Comparison of ENCODE assay signal across 21 cellular contexts in genomic region chr6:80382796-80383195, GRCh38.
DNase-seq lines count a peak whose midpoint lies in the region; ATAC-seq and TF ChIP-seq lines count a peak whose summit lies in the region.
"Had no signal": no experiment of that assay in that cellular context is flagged by ENCODE, and none has a peak within 500 bp of the region (broad histone marks: within the 10 kb centered on the region; RNA-seq: fewer than 3 reads in every experiment).

No MANE protein-coding gene starts in this region.

- BruUV-seq in IMR-90 (replicated peaks; lab: Mats Ljungman, UMichigan): no TSS peak

- dilution Hi-C loops in IMR-90 (cut with HindIII; ENCODE audit: low sequenced_read_pairs, unreplicated experiment): no loop called here

- no peak overlapping the region for H3K4ac ChIP-seq in IMR-90 (ENCODE audit: low read depth, low read length)

- no peak overlapping the region for H3K4me2 ChIP-seq in IMR-90 (ENCODE audit: low read depth, low read length)
- H3K4me2 ChIP-seq: GM23338, PC-9 had no signal

- no peak overlapping the region for H3K27ac ChIP-seq in IMR-90 (ENCODE audit: insufficient read depth, low read length)
- no peak overlapping the region for H3K27ac ChIP-seq in uterus
- H3K27ac ChIP-seq: colonic mucosa, PC-9 had no signal

- H4K5ac ChIP-seq in IMR-90 (ENCODE audit: low read depth, low read length): no peak overlapping the region

- in situ Hi-C loops in IMR-90 (cut with MboI; ENCODE audit: low sequenced_read_pairs): no loop called here

- WGBS in IMR-90 (ENCODE audit: extremely low coverage in 2 of 2, insufficient read length in 1 of 2), 2 experiments: no CpG with 5 or more reads among the region's 1 CpG

- H3K9me1 ChIP-seq in IMR-90 (ENCODE audit: insufficient read depth, low read length): no peaks in the 10 kb centered on the region

- no peak for TF ChIP-seq RAD21 in IMR-90 (IDR thresholded peaks at IDR 0.05; ENCODE audit: low read length)

- CTCF ChIA-PET in IMR-90 (lab: Yijun Ruan, JAX): interaction anchor here (1.0 kb wide), 1 partner anchor 23 kb away, joined by 3 read pairs; no protein-coding TSS in a partner anchor

- H3K18ac ChIP-seq in IMR-90 (ENCODE audit: low read depth, low read length): no peak overlapping the region; the same call in 1 of the 2 replicates

- H3K79me1 ChIP-seq in IMR-90 (ENCODE audit: low read depth in 1 of 2, low read length in 2 of 2): no peaks in the 10 kb centered on the region

- intact Hi-C loops in IMR-90 (cut with micrococcal nuclease): no loop called here
- intact Hi-C loops in uterus (cut with DNase I; ENCODE audit: low total_unique reads): no loop called here

- H2BK20ac ChIP-seq in IMR-90 (ENCODE audit: low read depth, low read length): no peak overlapping the region

- ATAC-seq in IMR-90 (ENCODE audit: low read depth) (no peak), HG03439 (IDR thresholded peaks at IDR 0.05; ENCODE audit: unreplicated experiment) (no peak)
- ATAC-seq: GM23338; natural killer cell treated with Interleukin-12 subunit alpha and Interleukin-12 subunit beta and Interleukin-15 and Interleukin-18, amount 100 ng/mL, for 72 hours had no signal

- no peak overlapping the region for H3K23ac ChIP-seq in IMR-90 (ENCODE audit: low read depth, low read length)

- H4K20me1 ChIP-seq in IMR-90 (ENCODE audit: insufficient read depth, low read length): no peaks in the 10 kb centered on the region

- H3K56ac ChIP-seq in IMR-90 (ENCODE audit: extremely low read depth, insufficient read depth, low read length): no peak overlapping the region

- no peak overlapping the region for H4K8ac ChIP-seq in IMR-90 (ENCODE audit: low read depth in 2 of 2, low read length in 2 of 2)

- H2BK5ac ChIP-seq in IMR-90 (ENCODE audit: low read depth, low read length, poor library complexity, severe bottlenecking): no peak overlapping the region

- H3K4me3 ChIP-seq in BE2C (ENCODE audit: low read depth, low read length): no peak overlapping the region
- no peak overlapping the region for H3K4me3 ChIP-seq in IMR-90 (ENCODE audit: insufficient read depth, low read depth, low read length)
- no peak overlapping the region for H3K4me3 ChIP-seq in cardiac fibroblast (replicated peaks in 1 of 2; ENCODE audit: low read depth in 2 of 2, low read length in 2 of 2)
- H3K4me3 ChIP-seq in uterus: no peak overlapping the region
- H3K4me3 ChIP-seq: colonic mucosa, GM23338, PC-9 had no signal

- no peaks in the 10 kb centered on the region for H3K27me3 ChIP-seq in BE2C
- H3K27me3 ChIP-seq in IMR-90 (ENCODE audit: control insufficient read depth, insufficient read depth, low read length): no peaks in the 10 kb centered on the region
- no peaks in the 10 kb centered on the region for H3K27me3 ChIP-seq in uterus
- H3K27me3 ChIP-seq: colonic mucosa had no signal

- H3K9ac ChIP-seq in IMR-90 (ENCODE audit: low read depth, low read length): no peak overlapping the region

- no peak overlapping the region for H2AK9ac ChIP-seq in IMR-90 (replicated peaks; ENCODE audit: low read depth, low read length, poor library complexity)

- H3K4me1 ChIP-seq in BE2C (peaks cover 14% of the 10 kb centered on the region), IMR-90 (ENCODE audit: control insufficient read depth, insufficient read depth, low read length) (no peaks in the 10 kb centered on the region), uterus (no peaks in the 10 kb centered on the region)
- H3K4me1 ChIP-seq: colonic mucosa had no signal

- H3K9me3 ChIP-seq in BE2C (no peaks in the 10 kb centered on the region), IMR-90 (ENCODE audit: control insufficient read depth, insufficient read depth, low read length) (no peaks in the 10 kb centered on the region), uterus (no peaks in the 10 kb centered on the region)
- H3K9me3 ChIP-seq: colonic mucosa had no signal

- no peak overlapping the region for H2AK5ac ChIP-seq in IMR-90 (ENCODE audit: low read depth, low read length)

- H3K14ac ChIP-seq in IMR-90 (replicated peaks; ENCODE audit: low read depth, low read length): 0 out of 2 replicates have a peak overlapping the region, but pooled peaks have one; percentile 72

- no peak overlapping the region for H2BK120ac ChIP-seq in IMR-90 (ENCODE audit: low read depth, low read length)

- no peak overlapping the region for H2BK15ac ChIP-seq in IMR-90 (ENCODE audit: low read depth, low read length)

- H2AFZ ChIP-seq in IMR-90 (replicated peaks; ENCODE audit: low read length, poor library complexity): no peak overlapping the region
- H2AFZ ChIP-seq: GM23338, PC-9 had no signal

- no peak for TF ChIP-seq CTCF in BE2C (IDR thresholded peaks at IDR 0.05; ENCODE audit: low read depth, low read length)
- TF ChIP-seq CTCF in IMR-90 (conservative IDR thresholded peaks at IDR 0.05; ENCODE audit: low read depth, low read length): no peak
- TF ChIP-seq CTCF in cardiac fibroblast (IDR thresholded peaks at IDR 0.05; ENCODE audit: low read depth, low read length): no peak
- TF ChIP-seq CTCF in uterus (IDR thresholded peaks at IDR 0.05): no peak

- DNase-seq in BE2C (peak; percentile 33), IMR-90 (peak; percentile 49), cardiac fibroblast (ENCODE audit: low read depth in 2 of 2) (peak; percentile 55 to 68), lung microvascular endothelial cell (ENCODE audit: low read depth in 2 of 2) (peak; percentile 27 to 71), uterus (no peak), C1 segment of cervical spinal cord (lab: John Stamatoyannopoulos, UW) (no peak)
- no peak for DNase-seq in stimulated activated naive CD4-positive, alpha-beta T cell treated with Interleukin-2 at 50 U/mL for 16 hours (lab: John Stamatoyannopoulos, UW)
- DNase-seq: activated B cell treated with CpG ODN at 0.5 μM for 24 hours; activated CD4-positive, alpha-beta memory T cell treated with anti-CD3 and anti-CD28 coated beads for 36 hours; activated naive CD4-positive, alpha-beta T cell treated with Interleukin-2 at 50 U/mL for 16 hours; anterior cingulate cortex; colonic mucosa; NCI-H1436 treated with DMSO at 0.1 percent for 48 hours; NCI-H82; PC-9; small intestine; stimulated activated CD4-positive, alpha-beta T cell treated with anti-CD3 and anti-CD28 coated beads, Interleukin-4, amount 100 ng/mL, for 24 hours; T-helper 2 cell had no signal

- POLR2A ChIA-PET in IMR-90 (lab: Charles Lee; ENCODE audit: unreplicated experiment): no interaction called here

- TF ChIP-seq POLR2A in IMR-90 (IDR thresholded peaks at IDR 0.05; ENCODE audit: low read depth, low read length) (no peak), uterus (IDR thresholded peaks at IDR 0.05) (no peak)

- H4K91ac ChIP-seq in IMR-90 (ENCODE audit: insufficient read depth, low read depth, low read length): no peak overlapping the region

- H3K36me3 ChIP-seq in BE2C (no peaks in the 10 kb centered on the region), IMR-90 (ENCODE audit: control insufficient read depth, insufficient read depth, low read length) (no peaks in the 10 kb centered on the region), uterus (no peaks in the 10 kb centered on the region)
- H3K36me3 ChIP-seq: colonic mucosa had no signal

TF ChIP-seq in IMR-90, 13 proteins besides CTCF, POLR2A, EP300 and RAD21:
- TF ChIP-seq RCOR1 (IDR thresholded peaks at IDR 0.05; ENCODE audit: insufficient replicate concordance, low read length) (no peak), MAFK (IDR thresholded peaks at IDR 0.05; ENCODE audit: low read depth, low read length) (peak; percentile 13; the same call in 1 of the 2 replicates), MAZ (IDR thresholded peaks at IDR 0.05; ENCODE audit: borderline replicate concordance, low read depth, low read length) (no peak), SMC3 (IDR thresholded peaks at IDR 0.05; ENCODE audit: low read depth, low read length) (no peak), CEBPB (IDR thresholded peaks at IDR 0.05; ENCODE audit: low read depth, low read length) (no peak), FOS (IDR thresholded peaks at IDR 0.05; ENCODE audit: low read depth, low read length) (no peak), MXI1 (IDR thresholded peaks at IDR 0.05; ENCODE audit: borderline replicate concordance, low read depth, low read length) (no peak)

Comparison
In these comparisons a context has a peak if more than half of its experiments do, and no peak if none do; other contexts are left out.
1. DNase-seq: peak in BE2C (single experiment), IMR-90 (single experiment), cardiac fibroblast (2 of 2) and lung microvascular endothelial cell (2 of 2); none in uterus (0 of 2), stimulated activated naive CD4-positive, alpha-beta T cell treated with Interleukin-2 at 50 U/mL for 16 hours (single experiment) and C1 segment of cervical spinal cord (0 of 14).